ENCODE assay signal across 14 cellular contexts in genomic region chr12:53738834-53739284, GRCh38. TPM values are rescaled to one million over a fixed set of nuclear protein-coding genes. Genes with fewer than 3 reads are reported as not detected.
DNase-seq lines count a peak whose midpoint lies in the region; ATAC-seq and TF ChIP-seq lines count a peak whose summit lies in the region.
"Had no signal": no experiment of that assay in that cellular context is flagged by ENCODE, and none has a peak within 500 bp of the region (broad histone marks: within the 10 kb centered on the region; RNA-seq: fewer than 3 reads in every experiment).

No MANE protein-coding gene starts in this region.

- no peak overlapping the region; a peak in 1 of 4 replicates for H3K4me3 ChIP-seq in SK-N-SH (ENCODE audit: low read depth in 2 of 2, low read length in 1 of 2)
- H3K4me3 ChIP-seq in MM.1S (ENCODE audit: low read length), result peak overlapping the region; percentile 11; the same call in 1 of the 2 replicates
- no peak overlapping the region for H3K4me3 ChIP-seq in neuronal stem cell (ENCODE audit: low read length in 2 of 2)
- H3K4me3 ChIP-seq: colonic mucosa had no signal

- POLR2A ChIA-PET in SK-N-SH (lab: Yijun Ruan, JAX), result interaction anchor here (0.6 kb wide), 1 partner anchor 418 kb away, joined by 3 read pairs; no protein-coding TSS in a partner anchor

- H3K4me2 ChIP-seq in SK-N-SH (0 out of 2 replicates have a peak overlapping the region, but pooled peaks have one; percentile 40), MM.1S (ENCODE audit: low read depth, low read length) (peak overlapping the region; percentile 58), neuronal stem cell (ENCODE audit: insufficient read depth, low read length, poor library complexity, severe bottlenecking) (peak overlapping the region; percentile 78)

- DNase-seq in SK-N-SH, result peak; percentile 42
- no peak for DNase-seq in MM.1S
- no peak for DNase-seq in endothelial cell (ENCODE audit: low spot score)
- no peak for DNase-seq in neuronal stem cell (ENCODE audit: low spot score)
- DNase-seq in DMS79 (lab: John Stamatoyannopoulos, UW), result no peak
- DNase-seq: DMS79 treated with DMSO at 0.1 percent for 48 hours had no signal

- peaks cover 43% of the 10 kb centered on the region for H3K4me1 Mint-ChIP-seq in endothelial cell (ENCODE audit: unreplicated experiment)

- no peaks in the 10 kb centered on the region for H3K9me3 Mint-ChIP-seq in endothelial cell (ENCODE audit: unreplicated experiment)
- H3K9me3 Mint-ChIP-seq: activated T-helper 2 cell treated with anti-CD3 and anti-CD28 coated beads, Interferon-gamma antibody, Interleukin-2, Interleukin-4, amounts not matched to agents 10 μg/mL and 5 μg/mL and 100 μg/mL, durations not matched to agents 14 hours and 24 hours and 36 hours had no signal

- H3K9me2 ChIP-seq in SK-N-SH (no peaks in the 10 kb centered on the region), MM.1S (replicated peaks; ENCODE audit: insufficient read depth, low read length) (no peaks in the 10 kb centered on the region)

- H4K20me1 ChIP-seq in SK-N-SH (ENCODE audit: insufficient read depth) (no peaks in the 10 kb centered on the region), MM.1S (ENCODE audit: insufficient read depth, low read length) (no peaks in the 10 kb centered on the region)

- H2BK5ac ChIP-seq in neuronal stem cell (ENCODE audit: low read length), result no peak overlapping the region

- peaks cover 0 to 8% of the 10 kb centered on the region in 2 experiments; a peak in 1 of 4 replicates for H3K4me1 ChIP-seq in SK-N-SH (ENCODE audit: control insufficient read depth in 1 of 2, insufficient read depth in 2 of 2, low read depth in 1 of 2, low read length in 1 of 2)
- H3K4me1 ChIP-seq in MM.1S (ENCODE audit: low read length), result no peaks in the 10 kb centered on the region
- peaks cover 5 to 30% of the 10 kb centered on the region in 2 donors for H3K4me1 ChIP-seq in neuronal stem cell (ENCODE audit: control insufficient read depth in 2 of 2, insufficient read depth in 1 of 2, low read depth in 1 of 2, low read length in 2 of 2)

- H3K14ac ChIP-seq in neuronal stem cell (ENCODE audit: low read length), result no peak overlapping the region

- no peak overlapping the region for H4K91ac ChIP-seq in neuronal stem cell (ENCODE audit: low read depth, low read length, poor library complexity)

- H3K9me3 ChIP-seq in SK-N-SH (no peaks in the 10 kb centered on the region), MM.1S (replicated peaks; ENCODE audit: insufficient read depth, low read length) (no peaks in the 10 kb centered on the region), neuronal stem cell (replicated peaks in 1 of 2; ENCODE audit: control insufficient read depth in 2 of 2, insufficient read depth in 1 of 2, low read depth in 1 of 2, low read length in 2 of 2) (peaks cover 0 to 2% of the 10 kb centered on the region in 2 donors)
- H3K9me3 ChIP-seq: colonic mucosa had no signal

- no peak overlapping the region for H2AFZ ChIP-seq in SK-N-SH (ENCODE audit: low read depth)
- peak overlapping the region; percentile 54; the same call in 1 of the 2 replicates for H2AFZ ChIP-seq in MM.1S (ENCODE audit: low read length)
- H2AFZ ChIP-seq in neuronal stem cell (ENCODE audit: low read length), result peak overlapping the region; percentile 77

- H3K79me1 ChIP-seq in neuronal stem cell (ENCODE audit: low read depth, low read length), result no peaks in the 10 kb centered on the region

- H4K8ac ChIP-seq in neuronal stem cell (ENCODE audit: low read depth, low read length), result no peak overlapping the region

- WGBS in SK-N-SH (ENCODE audit: low lambda C conversion rate), result 36% methylated on average over 11 of the region's 11 CpGs
- no CpG with 5 or more reads among the region's 11 CpGs for WGBS in neuronal stem cell (ENCODE audit: extremely low coverage in 2 of 2, insufficient read length in 2 of 2, insufficient replicate concordance in 1 of 2), 2 donors

- no peak for TF ChIP-seq RAD21 in SK-N-SH (IDR thresholded peaks at IDR 0.05; ENCODE audit: low read length)

- H3K27me3 Mint-ChIP-seq in endothelial cell (ENCODE audit: unreplicated experiment), result peaks cover 22% of the 10 kb centered on the region

- H2BK15ac ChIP-seq in neuronal stem cell (ENCODE audit: low read length), result peak overlapping the region; percentile 87

- H3F3A ChIP-seq in SK-N-SH (replicated peaks; ENCODE audit: insufficient read depth) (peaks cover 5% of the 10 kb centered on the region), MM.1S (ENCODE audit: insufficient read depth, low read length) (no peaks in the 10 kb centered on the region)

- no peak overlapping the region for H3K4ac ChIP-seq in neuronal stem cell (ENCODE audit: low read length)

- H3K27me3 ChIP-seq in SK-N-SH (ENCODE audit: insufficient read depth) (peaks cover 82% of the 10 kb centered on the region), MM.1S (replicated peaks; ENCODE audit: insufficient read depth, low read length) (peaks cover 44% of the 10 kb centered on the region), neuronal stem cell (ENCODE audit: control insufficient read depth in 3 of 3, insufficient read depth in 3 of 3, low read depth in 1 of 3, low read length in 3 of 3) (peaks cover 3 to 89% (median 40%) of the 10 kb centered on the region in 3 experiments)

- no peak overlapping the region for H3K18ac ChIP-seq in neuronal stem cell (ENCODE audit: low read length)

- H3K36me3 ChIP-seq in SK-N-SH (replicated peaks in 1 of 2; ENCODE audit: control insufficient read depth in 1 of 2, insufficient read depth in 2 of 2, low read length in 1 of 2), result no peaks in the 10 kb centered on the region
- no peaks in the 10 kb centered on the region for H3K36me3 ChIP-seq in MM.1S (replicated peaks; ENCODE audit: insufficient read depth, low read length)
- H3K36me3 ChIP-seq in neuronal stem cell (replicated peaks in 1 of 2; ENCODE audit: control insufficient read depth in 2 of 2, insufficient read depth in 2 of 2, low read length in 2 of 2), result no peaks in the 10 kb centered on the region
- H3K36me3 ChIP-seq: colonic mucosa had no signal

- H3K27ac ChIP-seq in SK-N-SH (ENCODE audit: low read depth in 2 of 2, low read length in 1 of 2) (no peak overlapping the region), MM.1S (ENCODE audit: low read length) (no peak overlapping the region), neuronal stem cell (replicated peaks; ENCODE audit: low read length) (no peak overlapping the region)
- H3K27ac ChIP-seq: colonic mucosa had no signal

- no peak for TF ChIP-seq EP300 in SK-N-SH (IDR thresholded peaks at IDR 0.05; ENCODE audit: borderline replicate concordance in 1 of 2, low read depth in 1 of 2, low read length in 1 of 2)

- CTCF ChIA-PET in SK-N-SH (lab: Yijun Ruan, JAX), result interaction anchor here (0.9 to 19.3 kb wide), 6 partner anchors 4 to 63 kb away, joined by 3 to 760 read pairs (median 182); partner anchors contain the start of genes ATP5MC2 and CALCOCO1

- H3K79me2 ChIP-seq in SK-N-SH (ENCODE audit: insufficient read depth) (no peaks in the 10 kb centered on the region), MM.1S (ENCODE audit: low read length) (no peaks in the 10 kb centered on the region)

- H3K4me3 Mint-ChIP-seq in endothelial cell (ENCODE audit: unreplicated experiment), result peak overlapping the region; percentile 79

- H3K23ac ChIP-seq in neuronal stem cell (ENCODE audit: low read depth, low read length, poor library complexity), result no peak overlapping the region

- peak overlapping the region; percentile 18 for H2AK5ac ChIP-seq in neuronal stem cell (ENCODE audit: low read depth, low read length)

- no peak for TF ChIP-seq CTCF in SK-N-SH (IDR thresholded peaks at IDR 0.05)
- no peak for TF ChIP-seq CTCF in MM.1S (IDR thresholded peaks at IDR 0.05; ENCODE audit: low read length)
- TF ChIP-seq CTCF in endothelial cell (IDR thresholded peaks at IDR 0.05; ENCODE audit: unreplicated experiment), result no peak

- no peak overlapping the region for H3K27ac Mint-ChIP-seq in endothelial cell (ENCODE audit: unreplicated experiment)
- H3K27ac Mint-ChIP-seq: activated T-helper 2 cell treated with anti-CD3 and anti-CD28 coated beads, Interferon-gamma antibody, Interleukin-2, Interleukin-4, amounts not matched to agents 10 μg/mL and 5 μg/mL and 100 μg/mL, durations not matched to agents 14 hours and 24 hours and 36 hours had no signal

- no peak overlapping the region for H2BK12ac ChIP-seq in neuronal stem cell (ENCODE audit: low read length)

- peaks cover 15% of the 10 kb centered on the region for H3K36me3 Mint-ChIP-seq in endothelial cell (ENCODE audit: low read depth, unreplicated experiment)

- peak overlapping the region; percentile 97 for H2BK120ac ChIP-seq in neuronal stem cell (ENCODE audit: low read depth, low read length)

- no peak for ATAC-seq in SK-N-SH treated with all-trans-retinoic acid at 6 μM for 48 hours
- no peak for ATAC-seq in GM21447 (IDR thresholded peaks at IDR 0.05; ENCODE audit: unreplicated experiment)
- no peak for ATAC-seq in GM19455 (IDR thresholded peaks at IDR 0.05; ENCODE audit: unreplicated experiment)

- H3K9ac ChIP-seq in SK-N-SH (no peak overlapping the region), MM.1S (ENCODE audit: low read length) (no peak overlapping the region), neuronal stem cell (ENCODE audit: low read depth, low read length, poor library complexity) (no peak overlapping the region)

TF ChIP-seq in SK-N-SH treated with all-trans-retinoic acid at 6 μM for 48 hours, 23 proteins besides CTCF, POLR2A, EP300 and RAD21 (continues in another document):
- no peak for TF ChIP-seq ZFP30 (CRISPR knock-in tag; IDR thresholded peaks at IDR 0.05)
- no peak for TF ChIP-seq CREB5 (CRISPR knock-in tag; IDR thresholded peaks at IDR 0.05; ENCODE audit: low read depth)
- TF ChIP-seq ZNF8 (CRISPR knock-in tag; IDR thresholded peaks at IDR 0.05), result no peak

RNA-seq across cellular contexts. Expression of gene CALCOCO1, which starts 11.6 kb away (rescaled TPM):
- 72.1 and 130 TPM in 2 replicates for polyA plus RNA-seq in SK-N-SH (2012; rRNA removed)
- 43.0 and 60.7 TPM in 2 replicates for polyA plus RNA-seq in SK-N-SH (2012; cell fraction: cytosol; rRNA removed)
- polyA plus RNA-seq in SK-N-SH (2012; cell fraction: nucleus; rRNA removed), result 261 and 365 TPM in 2 replicates
- total RNA-seq in endothelial cell (ENCODE audit: unreplicated experiment), result 144 TPM
- polyA plus RNA-seq in neuronal stem cell (2013, experiment 1 of 2), result 27.1 TPM
- polyA plus RNA-seq in neuronal stem cell (2013, experiment 2 of 2), result 26.1 TPM

RNA-seq across cellular contexts. Expression of gene CISTR, which starts 12.9 kb away (rescaled TPM):
- polyA plus RNA-seq in SK-N-SH (2012; rRNA removed), result not detected in 2 replicates
- polyA plus RNA-seq in SK-N-SH (2012; cell fraction: cytosol; rRNA removed), result not detected in 2 replicates
- not detected in 2 replicates for polyA plus RNA-seq in SK-N-SH (2012; cell fraction: nucleus; rRNA removed)
- 1.4 TPM for total RNA-seq in endothelial cell (ENCODE audit: unreplicated experiment)
- polyA plus RNA-seq in neuronal stem cell (2013, experiment 1 of 2), result 0.35 TPM
- 0.35 TPM for polyA plus RNA-seq in neuronal stem cell (2013, experiment 2 of 2)
- total RNA-seq: A172; activated T-helper 2 cell treated with anti-CD3 and anti-CD28 coated beads, Interferon-gamma antibody, Interleukin-2, Interleukin-4, amounts not matched to agents 10 μg/mL and 5 μg/mL and 100 μg/mL, durations not matched to agents 14 hours and 24 hours and 36 hours; colonic mucosa; mononuclear cell; skeletal muscle tissue had no signal
